ENCODE assay signal across 11 cellular contexts in the genomic region with DNA sequence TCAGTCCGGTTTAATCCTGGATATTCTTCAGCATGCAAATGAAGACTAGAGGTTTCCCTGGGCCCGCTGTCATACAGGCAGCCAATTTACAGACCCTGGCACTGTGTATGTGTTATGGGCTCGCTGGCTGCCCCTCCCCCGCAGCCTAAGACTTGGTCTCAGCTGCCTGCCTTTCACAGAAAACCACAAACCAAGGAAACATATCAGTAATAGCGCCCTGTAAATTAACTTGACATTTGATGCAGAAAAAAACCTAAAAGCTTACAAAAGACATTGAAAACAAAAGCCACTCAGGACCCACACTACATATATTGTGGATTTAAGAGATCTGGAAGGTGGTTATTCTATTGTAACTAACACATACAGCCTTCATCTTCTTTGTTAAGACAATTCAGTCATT.
A peak's percentile ranks its signal among the peaks of the same experiment; 100 is the strongest.
DNase-seq lines count a peak whose midpoint lies in the region; ATAC-seq and TF ChIP-seq lines count a peak whose summit lies in the region.
"Had no signal": no experiment of that assay in that cellular context is flagged by ENCODE, and none has a peak within 500 bp of the region (broad histone marks: within the 10 kb centered on the region; RNA-seq: fewer than 3 reads in every experiment).

No MANE protein-coding gene starts in this region.

- ATAC-seq in SK-N-SH treated with all-trans-retinoic acid at 6 μM for 48 hours = no peak
- ATAC-seq in GM21529 (IDR thresholded peaks at IDR 0.05; ENCODE audit: unreplicated experiment) = no peak
- ATAC-seq: PC-3 had no signal

- DNase-seq in COLO668 (lab: John Stamatoyannopoulos, UW; ENCODE audit: unreplicated experiment) (peak; percentile 0), KBM-7 (peak; percentile 30), OCI-M1 (lab: John Stamatoyannopoulos, UW) (peak; percentile 87), iPS-NIHi7 (ENCODE audit: extremely low spot score) (peak; percentile 33), COR-L47 (lab: John Stamatoyannopoulos, UW) (no peak), dermis blood vessel endothelial cell (no peak)
- DNase-seq: activated T-cell treated with anti-CD3 and anti-CD28 coated beads for 4 hours, PC-3, T1000 had no signal

- in situ Hi-C loops in KBM-7 (cut with MboI; ENCODE audit: low pct_unique_long_range_greater_than_20kb, low sequenced_read_pairs) = no loop called here

TF ChIP-seq in SK-N-SH treated with all-trans-retinoic acid at 6 μM for 48 hours, 23 proteins besides CTCF, POLR2A, EP300 and RAD21:
- TF ChIP-seq, protein P1, sequence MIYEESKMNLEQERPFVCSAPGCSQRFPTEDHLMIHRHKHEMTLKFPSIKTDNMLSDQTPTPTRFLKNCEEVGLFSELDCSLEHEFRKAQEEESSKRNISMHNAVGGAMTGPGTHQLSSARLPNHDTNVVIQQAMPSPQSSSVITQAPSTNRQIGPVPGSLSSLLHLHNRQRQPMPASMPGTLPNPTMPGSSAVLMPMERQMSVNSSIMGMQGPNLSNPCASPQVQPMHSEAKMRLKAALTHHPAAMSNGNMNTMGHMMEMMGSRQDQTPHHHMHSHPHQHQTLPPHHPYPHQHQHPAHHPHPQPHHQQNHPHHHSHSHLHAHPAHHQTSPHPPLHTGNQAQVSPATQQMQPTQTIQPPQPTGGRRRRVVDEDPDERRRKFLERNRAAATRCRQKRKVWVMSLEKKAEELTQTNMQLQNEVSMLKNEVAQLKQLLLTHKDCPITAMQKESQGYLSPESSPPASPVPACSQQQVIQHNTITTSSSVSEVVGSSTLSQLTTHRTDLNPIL (CRISPR knock-in tag; IDR thresholded peaks at IDR 0.05; ENCODE audit: low read depth) = no peak
- TF ChIP-seq, protein P2, sequence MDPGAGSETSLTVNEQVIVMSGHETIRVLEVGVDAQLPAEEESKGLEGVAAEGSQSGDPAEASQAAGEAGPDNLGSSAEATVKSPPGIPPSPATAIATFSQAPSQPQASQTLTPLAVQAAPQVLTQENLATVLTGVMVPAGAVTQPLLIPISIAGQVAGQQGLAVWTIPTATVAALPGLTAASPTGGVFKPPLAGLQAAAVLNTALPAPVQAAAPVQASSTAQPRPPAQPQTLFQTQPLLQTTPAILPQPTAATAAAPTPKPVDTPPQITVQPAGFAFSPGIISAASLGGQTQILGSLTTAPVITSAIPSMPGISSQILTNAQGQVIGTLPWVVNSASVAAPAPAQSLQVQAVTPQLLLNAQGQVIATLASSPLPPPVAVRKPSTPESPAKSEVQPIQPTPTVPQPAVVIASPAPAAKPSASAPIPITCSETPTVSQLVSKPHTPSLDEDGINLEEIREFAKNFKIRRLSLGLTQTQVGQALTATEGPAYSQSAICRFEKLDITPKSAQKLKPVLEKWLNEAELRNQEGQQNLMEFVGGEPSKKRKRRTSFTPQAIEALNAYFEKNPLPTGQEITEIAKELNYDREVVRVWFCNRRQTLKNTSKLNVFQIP (CRISPR knock-in tag; IDR thresholded peaks at IDR 0.05; ENCODE audit: borderline replicate concordance, low read depth) = no peak

Comparison
In these comparisons a context has a peak if more than half of its experiments do, and no peak if none do; other contexts are left out.
1. DNase-seq: peak in COLO668 (single experiment), KBM-7 (single experiment), OCI-M1 (single experiment) and iPS-NIHi7 (single experiment); none in COR-L47 (single experiment) and dermis blood vessel endothelial cell (single experiment).